In genomic region chr5:126808619-126809018, GRCh38 we compare ENCODE assay signal across 8 cellular contexts. TPM values are rescaled to one million over a fixed set of nuclear protein-coding genes. Genes with fewer than 3 reads are reported as not detected.
DNase-seq lines count a peak whose midpoint lies in the region; ATAC-seq and TF ChIP-seq lines count a peak whose summit lies in the region.

No MANE protein-coding gene starts in this region.

- no peaks in the 10 kb centered on the region for H3K27me3 Mint-ChIP-seq in CD4-positive, CD25-positive, alpha-beta regulatory T cell

- H3K36me3 Mint-ChIP-seq in CD4-positive, CD25-positive, alpha-beta regulatory T cell, result peaks cover 22% of the 10 kb centered on the region

- TF ChIP-seq CTCF in mucosa of descending colon (IDR thresholded peaks at IDR 0.05) (no peak), suprapubic skin (IDR thresholded peaks at IDR 0.05) (peak in 1 of 2 donors; percentile 45)

- peaks cover 0 to 1% (median 0%) of the 10 kb centered on the region in 7 donors for H3K9me3 Mint-ChIP-seq in CD4-positive, CD25-positive, alpha-beta regulatory T cell

- no peak overlapping the region for H3K4me3 ChIP-seq in CD4-positive, CD25-positive, alpha-beta regulatory T cell (ENCODE audit: low read depth, low read length)
- H3K4me3 ChIP-seq in mucosa of descending colon (no peak overlapping the region), suprapubic skin (no peak overlapping the region)

- peaks cover 22% of the 10 kb centered on the region for H3K36me3 ChIP-seq in CD4-positive, CD25-positive, alpha-beta regulatory T cell (ENCODE audit: control insufficient read depth, insufficient read depth, low read length)
- H3K36me3 ChIP-seq in mucosa of descending colon (ENCODE audit: low read depth) (no peaks in the 10 kb centered on the region), suprapubic skin (peaks cover 3% of the 10 kb centered on the region)

- H3K4me3 Mint-ChIP-seq in CD4-positive, CD25-positive, alpha-beta regulatory T cell, result no peak overlapping the region

- peak overlapping the region; percentile 1 for H3K27ac ChIP-seq in CD4-positive, CD25-positive, alpha-beta regulatory T cell (ENCODE audit: insufficient read depth, low read length, poor library complexity, severe bottlenecking)
- no peak overlapping the region for H3K27ac ChIP-seq in suprapubic skin

- H3K4me1 Mint-ChIP-seq in CD4-positive, CD25-positive, alpha-beta regulatory T cell, result peaks cover 22 to 55% (median 37%) of the 10 kb centered on the region in 4 donors

- H3K4me1 ChIP-seq in CD4-positive, CD25-positive, alpha-beta regulatory T cell (ENCODE audit: control insufficient read depth, insufficient read depth, low read length, poor library complexity, severe bottlenecking), result peaks cover 43% of the 10 kb centered on the region
- no peaks in the 10 kb centered on the region for H3K4me1 ChIP-seq in mucosa of descending colon (ENCODE audit: low read depth)
- no peaks in the 10 kb centered on the region for H3K4me1 ChIP-seq in suprapubic skin

- H3K27me3 ChIP-seq in CD4-positive, CD25-positive, alpha-beta regulatory T cell (ENCODE audit: control insufficient read depth, insufficient read depth, low read length), result no peaks in the 10 kb centered on the region
- no peaks in the 10 kb centered on the region for H3K27me3 ChIP-seq in suprapubic skin

- H3K27ac Mint-ChIP-seq in CD4-positive, CD25-positive, alpha-beta regulatory T cell, result peak overlapping the region; percentile 33 to 99 (median 98)

- TF ChIP-seq EP300 in suprapubic skin (IDR thresholded peaks at IDR 0.05), result no peak

- no peak for TF ChIP-seq POLR2A in suprapubic skin (IDR thresholded peaks at IDR 0.05)

- peak in 2 of 3 donors; percentile 45 for DNase-seq in CD4-positive, CD25-positive, alpha-beta regulatory T cell
- peak; percentile 24 for DNase-seq in M059J (ENCODE audit: low read depth)
- peak; percentile 10 for DNase-seq in central memory CD4-positive, alpha-beta T cell
- DNase-seq in mucosa of descending colon, result no peak
- DNase-seq in stimulated activated CD4-positive, alpha-beta T cell treated with anti-CD3 and anti-CD28 coated beads, Interleukin-4, amount 100 ng/mL, for 1 hour, result no peak
- DNase-seq in suprapubic skin (ENCODE audit: low spot score in 2 of 2), result no peak
- DNase-seq in inferior parietal cortex (ENCODE audit: extremely low spot score), result no peak

- ATAC-seq in CD4-positive, CD25-positive, alpha-beta regulatory T cell (ENCODE audit: low read depth in 2 of 2), result no peak
- ATAC-seq in GM18858 (IDR thresholded peaks at IDR 0.05; ENCODE audit: unreplicated experiment) (peak; percentile 46), mucosa of descending colon (peak; percentile 45)

- WGBS in suprapubic skin, result 50% methylated on average over 4 of the region's 4 CpGs

- intact Hi-C loops in mucosa of descending colon (cut with DNase I, micrococcal nuclease), result no loop called here

- no peaks in the 10 kb centered on the region for H3K9me3 ChIP-seq in CD4-positive, CD25-positive, alpha-beta regulatory T cell (ENCODE audit: control insufficient read depth in 2 of 2, low read length in 2 of 2)
- H3K9me3 ChIP-seq in mucosa of descending colon (no peaks in the 10 kb centered on the region), suprapubic skin (no peaks in the 10 kb centered on the region)

RNA-seq across cellular contexts. Expression of gene LMNB1, which starts 31.7 kb away (rescaled TPM):
- total RNA-seq in CD4-positive, CD25-positive, alpha-beta regulatory T cell, result 52.5 TPM
- polyA plus RNA-seq in CD4-positive, CD25-positive, alpha-beta regulatory T cell, result 10 to 100 TPM; 11.5 to 21.9 (median 17.3) TPM
- 106 and 134 TPM in 2 replicates for total RNA-seq in M059J (2014; rRNA removed; shearing (Covaris generic))
- total RNA-seq in mucosa of descending colon (10 to 100 TPM; 14.1 to 81.8 (median 30.6) TPM), suprapubic skin (10 to 100 TPM; 12.1 to 18.3 (median 14.6) TPM)

Comparison
In these comparisons a context has a peak if more than half of its experiments do, and no peak if none do; other contexts are left out.
1. ATAC-seq: peak in GM18858 (single experiment) and mucosa of descending colon (single experiment); none in CD4-positive, CD25-positive, alpha-beta regulatory T cell (0 of 2).
2. DNase-seq: peak in CD4-positive, CD25-positive, alpha-beta regulatory T cell (2 of 3), M059J (single experiment) and central memory CD4-positive, alpha-beta T cell (single experiment); none in mucosa of descending colon (0 of 3), stimulated activated CD4-positive, alpha-beta T cell treated with anti-CD3 and anti-CD28 coated beads, Interleukin-4, amount 100 ng/mL, for 1 hour (single experiment), suprapubic skin (0 of 2) and inferior parietal cortex (single experiment).